1 cellular context compared by ENCODE assay signal in genomic region chr7:138030679-138031351, GRCh38.
TF ChIP-seq lines count a peak whose summit lies in the region.

No MANE protein-coding gene starts in this region.

TF ChIP-seq in K562, 482 proteins besides CTCF, POLR2A, EP300 and RAD21 (continued from another document):
- TF ChIP-seq REST (CRISPR knock-in tag; IDR thresholded peaks at IDR 0.05; ENCODE audit: low read depth) (no peak), CREB5 (CRISPR knock-in tag; IDR thresholded peaks at IDR 0.05) (no peak), JUND (IDR thresholded peaks at IDR 0.05; ENCODE audit: borderline replicate concordance, low read depth, low read length) (peak; percentile 76; the same call in 1 of the 2 replicates), JUND (tag; IDR thresholded peaks at IDR 0.05; ENCODE audit: borderline replicate concordance, low read depth, low read length) (peak; percentile 50; the same call in 1 of the 3 replicates), PYGO2 (tag; IDR thresholded peaks at IDR 0.05) (no peak), CHD7 (IDR thresholded peaks at IDR 0.05; ENCODE audit: low read depth, low read length) (no peak), SRSF3 (IDR thresholded peaks at IDR 0.05; ENCODE audit: insufficient read depth, low read length) (no peak), STAT5A (IDR thresholded peaks at IDR 0.05; ENCODE audit: borderline replicate concordance, low read length) (no peak), BCLAF1 (IDR thresholded peaks at IDR 0.05; ENCODE audit: borderline replicate concordance in 1 of 2, control insufficient read depth in 1 of 2, low read depth in 2 of 2, low read length in 1 of 2) (no peak), TBP (optimal IDR thresholded peaks at IDR 0.05; ENCODE audit: low read depth, low read length) (no peak), TAF1 (IDR thresholded peaks at IDR 0.05; ENCODE audit: control insufficient read depth, extremely low read depth, insufficient read depth, low read length, severe bottlenecking) (no peak), NCOA6 (IDR thresholded peaks at IDR 0.05) (no peak), NR2C2 (CRISPR knock-in tag; IDR thresholded peaks at IDR 0.05) (no peak), NR2C2 (tag; IDR thresholded peaks at IDR 0.05) (0 out of 2 replicates have a peak, but pooled peaks have one; percentile 17), TCFL5 (CRISPR knock-in tag; conservative IDR thresholded peaks at IDR 0.05) (no peak), EGR1 (conservative IDR thresholded peaks at IDR 0.05) (no peak), ASH1L (IDR thresholded peaks at IDR 0.05; ENCODE audit: borderline replicate concordance, low read depth, partially characterized antibody) (no peak), MCM7 (IDR thresholded peaks at IDR 0.05) (no peak), ZKSCAN8 (CRISPR knock-in tag; IDR thresholded peaks at IDR 0.05) (no peak), ELF4 (CRISPR knock-in tag; IDR thresholded peaks at IDR 0.05) (no peak), NBN (IDR thresholded peaks at IDR 0.05; ENCODE audit: low read depth) (no peak), PATZ1 (CRISPR knock-in tag; IDR thresholded peaks at IDR 0.05; ENCODE audit: borderline replicate concordance) (no peak), SOX6 (IDR thresholded peaks at IDR 0.05) (peak; percentile 34; the same call in 1 of the 2 replicates), ATF4 (CRISPR knock-in tag; IDR thresholded peaks at IDR 0.05) (no peak), ZNF212 (CRISPR knock-in tag; IDR thresholded peaks at IDR 0.05) (no peak), DIDO1 (tag; IDR thresholded peaks at IDR 0.05; ENCODE audit: low read depth) (no peak), BHLHE40 (IDR thresholded peaks at IDR 0.05; ENCODE audit: low read length) (peak; percentile 91), FOSL1 (tag; conservative IDR thresholded peaks at IDR 0.05) (peak; percentile 74), ZNF431 (CRISPR knock-in tag; IDR thresholded peaks at IDR 0.05) (no peak), HOXB6 (CRISPR knock-in tag; IDR thresholded peaks at IDR 0.05; ENCODE audit: borderline replicate concordance) (no peak), ZNF217 (CRISPR knock-in tag; IDR thresholded peaks at IDR 0.05) (no peak)
